In genomic region chr19:50026550-50026906, GRCh38 we compare ENCODE assay signal across 8 cellular contexts. TPM values are rescaled to one million over a fixed set of nuclear protein-coding genes. Genes with fewer than 3 reads are reported as not detected.
DNase-seq lines count a peak whose midpoint lies in the region; ATAC-seq and TF ChIP-seq lines count a peak whose summit lies in the region.

No MANE protein-coding gene starts in this region.

- peak overlapping the region; percentile 81 to 98 (median 96) for H3K4me3 Mint-ChIP-seq in IgD-negative memory B cell
- peak overlapping the region; percentile 82 to 97 (median 96) for H3K4me3 Mint-ChIP-seq in naive thymus-derived CD8-positive, alpha-beta T cell

- peak overlapping the region; percentile 97 for H3K4me3 ChIP-seq in AG09309 (ENCODE audit: control insufficient read depth, low read depth, low read length)
- H3K4me3 ChIP-seq in cardiac fibroblast (replicated peaks in 1 of 2; ENCODE audit: low read depth in 2 of 2, low read length in 2 of 2): peak overlapping the region; percentile 83 to 88

- no peak for ATAC-seq in naive thymus-derived CD8-positive, alpha-beta T cell
- ATAC-seq in HG03520 (IDR thresholded peaks at IDR 0.05; ENCODE audit: unreplicated experiment): no peak
- ATAC-seq in HG03432 (IDR thresholded peaks at IDR 0.05; ENCODE audit: unreplicated experiment): no peak

- H3K4me1 Mint-ChIP-seq in IgD-negative memory B cell: peaks cover 17 to 26% (median 25%) of the 10 kb centered on the region in 3 donors
- peaks cover 24 to 68% (median 53%) of the 10 kb centered on the region in 4 donors for H3K4me1 Mint-ChIP-seq in naive thymus-derived CD8-positive, alpha-beta T cell

- no peak for TF ChIP-seq POLR2A in erythroblast (IDR thresholded peaks at IDR 0.05; ENCODE audit: low read length)

- peaks cover 1% of the 10 kb centered on the region for H3K27me3 Mint-ChIP-seq in IgD-negative memory B cell
- peaks cover 0 to 5% (median 0%) of the 10 kb centered on the region in 5 donors for H3K27me3 Mint-ChIP-seq in naive thymus-derived CD8-positive, alpha-beta T cell

- peak overlapping the region; percentile 98 to 100 (median 98) for H3K27ac Mint-ChIP-seq in IgD-negative memory B cell
- peak overlapping the region; percentile 29 to 100 (median 98) for H3K27ac Mint-ChIP-seq in naive thymus-derived CD8-positive, alpha-beta T cell

- DNase-seq in AG09309 (ENCODE audit: low read depth): no peak
- DNase-seq in cardiac fibroblast (ENCODE audit: low read depth in 2 of 2): no peak
- DNase-seq in naive thymus-derived CD8-positive, alpha-beta T cell: no peak
- DNase-seq in erythroblast (lab: John Stamatoyannopoulos, UW): no peak
- no peak for DNase-seq in NCI-H2029 treated with DMSO at 0.1 percent for 48 hours (lab: John Stamatoyannopoulos, UW)

- H3K36me3 Mint-ChIP-seq in IgD-negative memory B cell: peaks cover 11% of the 10 kb centered on the region
- H3K36me3 Mint-ChIP-seq in naive thymus-derived CD8-positive, alpha-beta T cell: peaks cover 0 to 19% (median 9%) of the 10 kb centered on the region in 3 donors

- POLR2A ChIA-PET in naive thymus-derived CD8-positive, alpha-beta T cell (lab: Charles Lee): interaction anchor here (0.6 to 1.9 kb wide), 4 partner anchors 10 to 1679 kb away, joined by 3 to 8 read pairs (median 5); partner anchors contain the start of genes ATF5 and NUP62

- peaks cover 0 to 1% (median 0%) of the 10 kb centered on the region in 3 donors for H3K9me3 Mint-ChIP-seq in IgD-negative memory B cell
- H3K9me3 Mint-ChIP-seq in naive thymus-derived CD8-positive, alpha-beta T cell: peaks cover 0 to 2% (median 0%) of the 10 kb centered on the region in 9 donors

- TF ChIP-seq CTCF in AG09309 (IDR thresholded peaks at IDR 0.05; ENCODE audit: control insufficient read depth, insufficient read depth, low read depth, low read length, missing control alignments): no peak
- TF ChIP-seq CTCF in cardiac fibroblast (IDR thresholded peaks at IDR 0.05; ENCODE audit: low read depth, low read length): no peak

RNA-seq across cellular contexts. Expression of gene ZNF473, which starts 0.7 kb away (rescaled TPM):
- polyA plus RNA-seq in IgD-negative memory B cell: 4.9 TPM
- 10 to 100 TPM in 1 of 2 experiments, 1 to 10 TPM in 1; 9.8 to 11.1 TPM for total RNA-seq in naive thymus-derived CD8-positive, alpha-beta T cell
- 1 to 10 TPM; 3.6 to 7.0 (median 3.7) TPM for polyA plus RNA-seq in naive thymus-derived CD8-positive, alpha-beta T cell

RNA-seq across cellular contexts. Expression of gene VRK3, which starts 1.4 kb away (rescaled TPM):
- 87.5 TPM for polyA plus RNA-seq in IgD-negative memory B cell
- total RNA-seq in naive thymus-derived CD8-positive, alpha-beta T cell: 100 to 1,000 TPM in 1 of 2 experiments, 10 to 100 TPM in 1; 92.8 to 106 TPM
- polyA plus RNA-seq in naive thymus-derived CD8-positive, alpha-beta T cell: 10 to 100 TPM; 73.4 to 91.8 (median 81.2) TPM
